16 cellular contexts compared by ENCODE assay signal in genomic region chr5:131258733-131259132, GRCh38. TPM values are rescaled to one million over a fixed set of nuclear protein-coding genes. Genes with fewer than 3 reads are reported as not detected.
DNase-seq lines count a peak whose midpoint lies in the region; ATAC-seq, FAIRE-seq and TF ChIP-seq lines count a peak whose summit lies in the region.
"Had no signal": no experiment of that assay in that cellular context is flagged by ENCODE, and none has a peak within 500 bp of the region (broad histone marks: within the 10 kb centered on the region; RNA-seq: fewer than 3 reads in every experiment).

No MANE protein-coding gene starts in this region.

- H3K9me2 ChIP-seq in PC-9 (ENCODE audit: insufficient read depth): no peaks in the 10 kb centered on the region

- H3K27ac ChIP-seq in PC-9: peak overlapping the region; percentile 60
- H3K27ac ChIP-seq: left ventricle myocardium inferior, neural progenitor cell had no signal

- no peak for DNase-seq in activated CD4-positive, alpha-beta T cell treated with anti-CD3 and anti-CD28 coated beads for 36 hours
- DNase-seq in activated CD4-positive, alpha-beta T cell treated with anti-CD3 and anti-CD28 coated beads for 4 hours: no peak
- DNase-seq in PC-9 (peak; percentile 53 to 84), bronchial epithelial cell (ENCODE audit: low read depth) (peak; percentile 59), HEK293T (ENCODE audit: extremely low spot score) (no peak)
- DNase-seq in stimulated activated effector memory CD8-positive, alpha-beta T cell treated with anti-CD3 and anti-CD28 coated beads, Interleukin-12 subunit alpha, Interleukin-12 subunit beta, amount 100 ng/mL, for 72 hours (ENCODE audit: low spot score in 2 of 2): no peak
- DNase-seq: left ventricle myocardium inferior, MG63, NCI-H2171, T1000 had no signal

- H3F3A ChIP-seq in PC-9 (ENCODE audit: insufficient read depth, low read depth): peaks cover 31% of the 10 kb centered on the region; the same call in 1 of the 2 replicates

- H3K27me3 ChIP-seq in PC-9 (ENCODE audit: insufficient read depth, low read depth): no peaks in the 10 kb centered on the region
- H3K27me3 ChIP-seq in bronchial epithelial cell (ENCODE audit: control insufficient read depth, insufficient read depth, low read length): no peaks in the 10 kb centered on the region
- H3K27me3 ChIP-seq: MG63, neural progenitor cell had no signal

- H4K20me1 ChIP-seq in PC-9 (ENCODE audit: insufficient read depth): no peaks in the 10 kb centered on the region

- H3K4me2 ChIP-seq in PC-9: peak overlapping the region; percentile 62
- H3K4me2 ChIP-seq: neural progenitor cell had no signal

- peaks cover 5% of the 10 kb centered on the region; the same call in 1 of the 2 replicates for H3K79me2 ChIP-seq in PC-9 (ENCODE audit: low read depth)

- peaks cover 37% of the 10 kb centered on the region for H3K4me1 ChIP-seq in PC-9 (replicated peaks; ENCODE audit: insufficient read depth)
- H3K4me1 ChIP-seq: neural progenitor cell had no signal

- no peak overlapping the region for H2AFZ ChIP-seq in PC-9
- H2AFZ ChIP-seq: neural progenitor cell had no signal

- intact Hi-C loops in activated CD4-positive, alpha-beta T cell treated with anti-CD3 and anti-CD28 coated beads for 36 hours (cut with DNase I, micrococcal nuclease): loop anchor here (10.0 kb wide), 2 partner anchors 276 to 766 kb away; no protein-coding TSS in a partner anchor
- intact Hi-C loops in PC-9 (cut with micrococcal nuclease; ENCODE audit: unreplicated experiment): no loop called here

- H3K4me3 ChIP-seq in PC-9 (no peak overlapping the region), bronchial epithelial cell (ENCODE audit: low read depth, low read length) (no peak overlapping the region)
- H3K4me3 ChIP-seq: left ventricle myocardium inferior, MG63, neural progenitor cell, skin epidermis had no signal

- CTCF ChIA-PET in activated CD4-positive, alpha-beta T cell treated with anti-CD3 and anti-CD28 coated beads for 36 hours (lab: Charles Lee): interaction anchor here (0.8 to 1.6 kb wide), 6 partner anchors 14 to 239 kb away, joined by 3 to 5 read pairs (median 4); no protein-coding TSS in a partner anchor
- CTCF ChIA-PET in PC-9 (lab: Charles Lee): interaction anchor here (0.6 kb wide), 2 partner anchors 161 to 631 kb away, joined by 3 to 11 read pairs; no protein-coding TSS in a partner anchor
- CTCF ChIA-PET in HEK293T (lab: Yijun Ruan, JAX): no interaction called here

- ATAC-seq in activated CD4-positive, alpha-beta T cell treated with anti-CD3 and anti-CD28 coated beads for 36 hours: no peak
- no peak for ATAC-seq in stimulated activated effector memory CD8-positive, alpha-beta T cell treated with anti-CD3 and anti-CD28 coated beads, Interleukin-12 subunit alpha, Interleukin-12 subunit beta, amount 100 ng/mL, for 72 hours
- ATAC-seq in GM19395 (IDR thresholded peaks at IDR 0.05; ENCODE audit: unreplicated experiment): no peak
- no peak for ATAC-seq in HG02678 (IDR thresholded peaks at IDR 0.05; ENCODE audit: unreplicated experiment)

- no peaks in the 10 kb centered on the region for H3K9me3 Mint-ChIP-seq in activated CD4-positive, alpha-beta T cell treated with anti-CD3 and anti-CD28 coated beads for 36 hours (ENCODE audit: low read depth)
- H3K9me3 Mint-ChIP-seq in stimulated activated effector memory CD8-positive, alpha-beta T cell treated with anti-CD3 and anti-CD28 coated beads, Interleukin-12 subunit alpha, Interleukin-12 subunit beta, amount 100 ng/mL, for 72 hours: no peaks in the 10 kb centered on the region
- H3K9me3 Mint-ChIP-seq: brain, neural progenitor cell had no signal

- POLR2A ChIA-PET in activated CD4-positive, alpha-beta T cell treated with anti-CD3 and anti-CD28 coated beads for 36 hours (lab: Charles Lee): interaction anchor here (0.7 kb wide), 1 partner anchor 12 kb away, joined by 3 read pairs; no protein-coding TSS in a partner anchor
- POLR2A ChIA-PET in PC-9 (lab: Charles Lee; ENCODE audit: unreplicated experiment) (interaction anchor here (0.6 to 0.7 kb wide), 3 partner anchors 34 to 493 kb away, joined by 3 to 8 read pairs (median 4); no protein-coding TSS in a partner anchor), HEK293T (lab: Yijun Ruan, JAX) (interaction anchor here (2.0 kb wide), 1 partner anchor 94 kb away, joined by 6 read pairs; the partner anchor contains the start of gene HINT1)

- peaks cover 72% of the 10 kb centered on the region for H3K4me1 Mint-ChIP-seq in activated CD4-positive, alpha-beta T cell treated with anti-CD3 and anti-CD28 coated beads for 36 hours
- peaks cover 52% of the 10 kb centered on the region for H3K4me1 Mint-ChIP-seq in stimulated activated effector memory CD8-positive, alpha-beta T cell treated with anti-CD3 and anti-CD28 coated beads, Interleukin-12 subunit alpha, Interleukin-12 subunit beta, amount 100 ng/mL, for 72 hours

- TF ChIP-seq CTCF in PC-9 (conservative IDR thresholded peaks at IDR 0.05): no peak
- TF ChIP-seq CTCF in bronchial epithelial cell (IDR thresholded peaks at IDR 0.05; ENCODE audit: insufficient read depth, low read length, severe bottlenecking): no peak

- H3K36me3 ChIP-seq in PC-9 (ENCODE audit: low read depth): no peaks in the 10 kb centered on the region
- no peaks in the 10 kb centered on the region for H3K36me3 ChIP-seq in bronchial epithelial cell (ENCODE audit: control insufficient read depth, insufficient read depth, low read length)
- H3K36me3 ChIP-seq: left ventricle myocardium inferior, MG63, neural progenitor cell had no signal

- BruUV-seq in PC-9 (replicated peaks; lab: Mats Ljungman, UMichigan): no TSS peak

- no peaks in the 10 kb centered on the region for H3K9me3 ChIP-seq in PC-9 (ENCODE audit: insufficient read depth, low read depth)
- H3K9me3 ChIP-seq: left ventricle myocardium inferior, MG63 had no signal

- no peak for FAIRE-seq in bronchial epithelial cell (lab: Jason Lieb, UNC)
- FAIRE-seq: D721Med had no signal

- no peaks in the 10 kb centered on the region for H3K27me3 Mint-ChIP-seq in activated CD4-positive, alpha-beta T cell treated with anti-CD3 and anti-CD28 coated beads for 36 hours

- H3K36me3 Mint-ChIP-seq in activated CD4-positive, alpha-beta T cell treated with anti-CD3 and anti-CD28 coated beads for 36 hours (ENCODE audit: low read depth): peaks cover 32% of the 10 kb centered on the region
- peaks cover 30% of the 10 kb centered on the region for H3K36me3 Mint-ChIP-seq in stimulated activated effector memory CD8-positive, alpha-beta T cell treated with anti-CD3 and anti-CD28 coated beads, Interleukin-12 subunit alpha, Interleukin-12 subunit beta, amount 100 ng/mL, for 72 hours
- H3K36me3 Mint-ChIP-seq: brain, neural progenitor cell had no signal

- H3K4me3 Mint-ChIP-seq in activated CD4-positive, alpha-beta T cell treated with anti-CD3 and anti-CD28 coated beads for 36 hours: no peak overlapping the region
- H3K4me3 Mint-ChIP-seq in stimulated activated effector memory CD8-positive, alpha-beta T cell treated with anti-CD3 and anti-CD28 coated beads, Interleukin-12 subunit alpha, Interleukin-12 subunit beta, amount 100 ng/mL, for 72 hours: peak overlapping the region; percentile 65
- H3K4me3 Mint-ChIP-seq: brain, neural progenitor cell had no signal

- H3K27ac Mint-ChIP-seq in activated CD4-positive, alpha-beta T cell treated with anti-CD3 and anti-CD28 coated beads for 36 hours: peak overlapping the region; percentile 91
- peak overlapping the region; percentile 82 for H3K27ac Mint-ChIP-seq in stimulated activated effector memory CD8-positive, alpha-beta T cell treated with anti-CD3 and anti-CD28 coated beads, Interleukin-12 subunit alpha, Interleukin-12 subunit beta, amount 100 ng/mL, for 72 hours
- H3K27ac Mint-ChIP-seq: brain had no signal

TF ChIP-seq in HEK293T, 16 proteins besides CTCF, POLR2A, EP300 and RAD21:
- no peak for TF ChIP-seq CTBP1 (IDR thresholded peaks at IDR 0.05; ENCODE audit: borderline replicate concordance)
- no peak for TF ChIP-seq TARDBP (IDR thresholded peaks at IDR 0.05)
- no peak for TF ChIP-seq ZNF384 (IDR thresholded peaks at IDR 0.05)
- TF ChIP-seq ELF4 (IDR thresholded peaks at IDR 0.05): no peak
- no peak for TF ChIP-seq ARNT (IDR thresholded peaks at IDR 0.05)
- TF ChIP-seq LEF1 (IDR thresholded peaks at IDR 0.05; ENCODE audit: borderline replicate concordance): no peak
- no peak for TF ChIP-seq L3MBTL2 (conservative IDR thresholded peaks at IDR 0.05)
- TF ChIP-seq SUZ12 (IDR thresholded peaks at IDR 0.05): no peak
- no peak for TF ChIP-seq FOXK2 (IDR thresholded peaks at IDR 0.05)
- no peak for TF ChIP-seq BHLHE40 (IDR thresholded peaks at IDR 0.05; ENCODE audit: borderline replicate concordance)
- no peak for TF ChIP-seq HDGF (IDR thresholded peaks at IDR 0.05; ENCODE audit: borderline replicate concordance)
- no peak for TF ChIP-seq FOXM1 (IDR thresholded peaks at IDR 0.05; ENCODE audit: borderline replicate concordance)
- TF ChIP-seq NFRKB (IDR thresholded peaks at IDR 0.05): no peak
- TF ChIP-seq PKNOX1 (IDR thresholded peaks at IDR 0.05): no peak

RNA-seq across cellular contexts. Expression of gene CDC42SE2, which starts 5.1 kb away (rescaled TPM):
- total RNA-seq in activated CD4-positive, alpha-beta T cell treated with anti-CD3 and anti-CD28 coated beads for 36 hours: 10 to 100 TPM; 68.3 to 99.6 TPM
- total RNA-seq in PC-9 (2021) (27.3 and 32.8 TPM in 2 replicates), bronchial epithelial cell (51.6 and 73.2 TPM in 2 replicates)

Comparison
In these comparisons a context has a peak if more than half of its experiments do, and no peak if none do; other contexts are left out.
1. DNase-seq: peak in PC-9 (2 of 2) and bronchial epithelial cell (single experiment); none in activated CD4-positive, alpha-beta T cell treated with anti-CD3 and anti-CD28 coated beads for 36 hours (single experiment), activated CD4-positive, alpha-beta T cell treated with anti-CD3 and anti-CD28 coated beads for 4 hours (0 of 2), stimulated activated effector memory CD8-positive, alpha-beta T cell treated with anti-CD3 and anti-CD28 coated beads, Interleukin-12 subunit alpha, Interleukin-12 subunit beta, amount 100 ng/mL, for 72 hours (0 of 2) and HEK293T (single experiment).